Comparison of ENCODE assay signal across 8 cellular contexts in the genomic region with DNA sequence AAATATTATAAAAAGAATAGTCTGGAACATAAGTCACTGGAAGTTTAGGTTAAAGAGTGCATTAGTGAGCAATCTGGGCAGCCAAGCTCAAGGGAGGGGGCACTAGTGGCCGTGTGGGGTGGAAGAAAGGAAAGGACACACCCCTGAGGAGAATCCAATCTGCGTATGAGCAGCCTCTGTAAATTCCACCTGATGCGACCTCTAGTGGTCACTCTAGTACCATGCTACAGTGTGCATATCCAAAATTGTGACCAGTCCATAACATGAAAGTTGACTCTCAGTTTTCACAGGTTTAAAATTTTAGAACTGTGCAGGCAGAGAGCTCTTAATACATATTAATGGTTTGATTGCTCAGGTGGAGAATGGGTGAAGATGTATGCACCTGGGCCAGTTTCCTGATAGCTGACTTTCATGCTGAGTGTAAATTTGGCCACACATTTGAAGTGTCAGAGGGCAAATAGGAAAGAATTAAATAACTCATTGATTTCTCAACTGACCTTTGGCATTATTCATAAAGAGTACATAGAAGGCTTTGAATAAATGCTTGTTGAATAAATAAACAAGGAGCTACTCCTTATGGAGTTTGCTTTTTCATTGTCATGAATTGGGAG.
A peak's percentile ranks its signal among the peaks of the same experiment; 100 is the strongest.
DNase-seq lines count a peak whose midpoint lies in the region; ATAC-seq and TF ChIP-seq lines count a peak whose summit lies in the region.

No MANE protein-coding gene starts in this region.

- WGBS in mammary epithelial cell (ENCODE audit: low coverage, missing lambda C conversion rate), result 10% methylated on average over 2 of the region's 3 CpGs

- H3K79me2 ChIP-seq in mammary epithelial cell (ENCODE audit: insufficient read depth, low read length), result no peaks in the 10 kb centered on the region

- CTCF ChIA-PET in mammary epithelial cell (lab: Charles Lee; ENCODE audit: low non-redundant PET), result interaction anchor here (0.5 to 1.3 kb wide), 5 partner anchors 10 to 554 kb away, joined by 3 to 5 read pairs (median 4); no protein-coding TSS in a partner anchor

- DNase-seq in AG09319 (ENCODE audit: extremely low read depth, low read depth), result no peak
- DNase-seq in NCI-H128 (lab: John Stamatoyannopoulos, UW; ENCODE audit: unreplicated experiment), result peak; percentile 16
- peak in 3 of 5 experiments; percentile 12 to 59 (median 16) for DNase-seq in T-helper 2 cell
- peak; percentile 68 for DNase-seq in mammary epithelial cell
- DNase-seq in kidney glomerular epithelial cell (lab: John Stamatoyannopoulos, UW), result peak; percentile 74
- peak; percentile 9 to 29 (median 19) for DNase-seq in stimulated activated CD4-positive, alpha-beta T cell treated with anti-CD3 and anti-CD28 coated beads, TNF-alpha, amount 100 ng/mL, for 24 hours (ENCODE audit: low read depth in 3 of 3)

- no peak overlapping the region for H3K27ac ChIP-seq in mammary epithelial cell (ENCODE audit: insufficient read depth, low read depth, low read length)

- dilution Hi-C loops in mammary epithelial cell (cut with HindIII; ENCODE audit: low sequenced_read_pairs), result loop anchor here (25.0 kb wide), 1 partner anchor 263 kb away; no protein-coding TSS in a partner anchor

- peak; percentile 92 for TF ChIP-seq CTCF in AG09319 (IDR thresholded peaks at IDR 0.05; ENCODE audit: low read depth, low read length)
- TF ChIP-seq CTCF in mammary epithelial cell (conservative IDR thresholded peaks at IDR 0.05 in 1 of 2, IDR thresholded peaks at IDR 0.05 in 1 of 2; ENCODE audit: extremely low read depth in 1 of 2, insufficient read depth in 1 of 2, low read depth in 1 of 2, low read length in 2 of 2), result peak; percentile 88 to 92

- no TSS peak for BruUV-seq in mammary epithelial cell (replicated peaks; lab: Mats Ljungman, UMichigan)

- ATAC-seq in GM18511 (IDR thresholded peaks at IDR 0.05; ENCODE audit: unreplicated experiment) (peak; percentile 97), HG02884 (IDR thresholded peaks at IDR 0.05; ENCODE audit: unreplicated experiment) (peak; percentile 88)

- in situ Hi-C loops in mammary epithelial cell (cut with MboI; ENCODE audit: low sequenced_read_pairs in 2 of 2), result no loop called here

- H3K4me1 ChIP-seq in mammary epithelial cell (ENCODE audit: insufficient read depth, low read length), result peaks cover 21% of the 10 kb centered on the region

- no peak overlapping the region for H3K9ac ChIP-seq in mammary epithelial cell (ENCODE audit: insufficient read depth, low read length)

- H3K9me3 ChIP-seq in mammary epithelial cell (replicated peaks; ENCODE audit: insufficient read depth, low read length), result peaks cover 9% of the 10 kb centered on the region

- no peak overlapping the region for H3K4me3 ChIP-seq in mammary epithelial cell (replicated peaks in 1 of 3; ENCODE audit: insufficient read depth in 1 of 3, low read depth in 2 of 3, low read length in 3 of 3)

- H3K36me3 ChIP-seq in mammary epithelial cell (ENCODE audit: insufficient read depth, low read length), result no peaks in the 10 kb centered on the region

- intact Hi-C loops in mammary epithelial cell (cut with micrococcal nuclease), result loop anchor here (1.0 to 10.0 kb wide), 5 partner anchors 22 to 370 kb away; a partner anchor contains a TSS

- peak overlapping the region; percentile 29 for H3K4me2 ChIP-seq in mammary epithelial cell (ENCODE audit: insufficient read depth, low read depth, low read length)

- H2AFZ ChIP-seq in mammary epithelial cell (ENCODE audit: low read depth, low read length), result no peak overlapping the region

- no peaks in the 10 kb centered on the region for H4K20me1 ChIP-seq in mammary epithelial cell (ENCODE audit: insufficient read depth, low read length)

- H3K27me3 ChIP-seq in mammary epithelial cell (ENCODE audit: insufficient read depth, low read length), result no peaks in the 10 kb centered on the region
